Comparison of ENCODE assay signal across 1 cellular context in the genomic region with DNA sequence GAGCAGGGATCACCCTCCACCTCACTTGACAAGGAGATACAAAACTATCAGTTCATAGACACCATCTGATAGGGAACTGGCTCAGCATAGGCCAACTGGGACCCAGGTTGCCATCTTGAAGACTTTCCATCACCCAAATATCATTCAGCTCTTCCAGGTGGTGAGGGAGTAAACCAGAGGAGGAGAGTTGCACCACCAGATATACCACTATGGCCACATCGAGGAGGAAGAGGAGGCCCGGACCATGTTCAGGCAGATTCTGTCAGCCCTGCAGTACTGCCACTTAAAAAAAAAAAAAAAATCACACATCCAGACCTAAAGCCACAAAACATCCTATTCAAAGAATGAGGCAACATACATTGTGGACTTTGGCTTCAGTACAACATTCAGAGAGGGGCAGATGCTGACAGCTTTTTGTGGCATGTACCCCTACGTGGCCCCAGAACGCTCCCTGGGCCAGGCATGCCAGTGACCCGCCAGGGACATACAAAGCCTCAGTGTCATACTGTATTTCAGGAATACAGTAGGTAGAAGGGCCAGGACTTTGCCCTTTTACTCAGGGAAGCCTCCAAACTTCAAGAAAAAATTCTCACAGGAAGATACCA.
TF ChIP-seq lines count a peak whose summit lies in the region.

No MANE protein-coding gene starts in this region.

TF ChIP-seq in HepG2, 621 proteins besides CTCF, POLR2A, EP300 and RAD21 (continued from another document and continues in another):
- TF ChIP-seq, protein P1, sequence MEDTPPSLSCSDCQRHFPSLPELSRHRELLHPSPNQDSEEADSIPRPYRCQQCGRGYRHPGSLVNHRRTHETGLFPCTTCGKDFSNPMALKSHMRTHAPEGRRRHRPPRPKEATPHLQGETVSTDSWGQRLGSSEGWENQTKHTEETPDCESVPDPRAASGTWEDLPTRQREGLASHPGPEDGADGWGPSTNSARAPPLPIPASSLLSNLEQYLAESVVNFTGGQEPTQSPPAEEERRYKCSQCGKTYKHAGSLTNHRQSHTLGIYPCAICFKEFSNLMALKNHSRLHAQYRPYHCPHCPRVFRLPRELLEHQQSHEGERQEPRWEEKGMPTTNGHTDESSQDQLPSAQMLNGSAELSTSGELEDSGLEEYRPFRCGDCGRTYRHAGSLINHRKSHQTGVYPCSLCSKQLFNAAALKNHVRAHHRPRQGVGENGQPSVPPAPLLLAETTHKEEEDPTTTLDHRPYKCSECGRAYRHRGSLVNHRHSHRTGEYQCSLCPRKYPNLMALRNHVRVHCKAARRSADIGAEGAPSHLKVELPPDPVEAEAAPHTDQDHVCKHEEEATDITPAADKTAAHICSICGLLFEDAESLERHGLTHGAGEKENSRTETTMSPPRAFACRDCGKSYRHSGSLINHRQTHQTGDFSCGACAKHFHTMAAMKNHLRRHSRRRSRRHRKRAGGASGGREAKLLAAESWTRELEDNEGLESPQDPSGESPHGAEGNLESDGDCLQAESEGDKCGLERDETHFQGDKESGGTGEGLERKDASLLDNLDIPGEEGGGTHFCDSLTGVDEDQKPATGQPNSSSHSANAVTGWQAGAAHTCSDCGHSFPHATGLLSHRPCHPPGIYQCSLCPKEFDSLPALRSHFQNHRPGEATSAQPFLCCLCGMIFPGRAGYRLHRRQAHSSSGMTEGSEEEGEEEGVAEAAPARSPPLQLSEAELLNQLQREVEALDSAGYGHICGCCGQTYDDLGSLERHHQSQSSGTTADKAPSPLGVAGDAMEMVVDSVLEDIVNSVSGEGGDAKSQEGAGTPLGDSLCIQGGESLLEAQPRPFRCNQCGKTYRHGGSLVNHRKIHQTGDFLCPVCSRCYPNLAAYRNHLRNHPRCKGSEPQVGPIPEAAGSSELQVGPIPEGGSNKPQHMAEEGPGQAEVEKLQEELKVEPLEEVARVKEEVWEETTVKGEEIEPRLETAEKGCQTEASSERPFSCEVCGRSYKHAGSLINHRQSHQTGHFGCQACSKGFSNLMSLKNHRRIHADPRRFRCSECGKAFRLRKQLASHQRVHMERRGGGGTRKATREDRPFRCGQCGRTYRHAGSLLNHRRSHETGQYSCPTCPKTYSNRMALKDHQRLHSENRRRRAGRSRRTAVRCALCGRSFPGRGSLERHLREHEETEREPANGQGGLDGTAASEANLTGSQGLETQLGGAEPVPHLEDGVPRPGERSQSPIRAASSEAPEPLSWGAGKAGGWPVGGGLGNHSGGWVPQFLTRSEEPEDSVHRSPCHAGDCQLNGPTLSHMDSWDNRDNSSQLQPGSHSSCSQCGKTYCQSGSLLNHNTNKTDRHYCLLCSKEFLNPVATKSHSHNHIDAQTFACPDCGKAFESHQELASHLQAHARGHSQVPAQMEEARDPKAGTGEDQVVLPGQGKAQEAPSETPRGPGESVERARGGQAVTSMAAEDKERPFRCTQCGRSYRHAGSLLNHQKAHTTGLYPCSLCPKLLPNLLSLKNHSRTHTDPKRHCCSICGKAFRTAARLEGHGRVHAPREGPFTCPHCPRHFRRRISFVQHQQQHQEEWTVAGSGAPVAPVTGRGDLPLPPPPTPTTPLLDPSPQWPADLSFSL (CRISPR knock-in tag; IDR thresholded peaks at IDR 0.05), result no peak
- TF ChIP-seq ZNF343 (CRISPR knock-in tag; IDR thresholded peaks at IDR 0.05) (no peak), ZBTB20 (CRISPR knock-in tag; IDR thresholded peaks at IDR 0.05; ENCODE audit: borderline replicate concordance, low read depth) (no peak), KMT2A (CRISPR knock-in tag; IDR thresholded peaks at IDR 0.05) (no peak), ZBTB3 (CRISPR knock-in tag; IDR thresholded peaks at IDR 0.05; ENCODE audit: borderline replicate concordance, low read depth) (no peak), TARDBP (CRISPR knock-in tag; IDR thresholded peaks at IDR 0.05) (0 out of 2 replicates have a peak, but pooled peaks have one; percentile 17), ZNF878 (CRISPR knock-in tag; IDR thresholded peaks at IDR 0.05) (no peak), NR2F2 (IDR thresholded peaks at IDR 0.05; ENCODE audit: borderline replicate concordance, low read depth) (no peak), ISX (CRISPR knock-in tag; conservative IDR thresholded peaks at IDR 0.05) (no peak), GFI1 (CRISPR knock-in tag; IDR thresholded peaks at IDR 0.05; ENCODE audit: borderline replicate concordance) (no peak; the same call in 1 of the 2 replicates), SOX6 (IDR thresholded peaks at IDR 0.05) (no peak), SOX6 (CRISPR knock-in tag; IDR thresholded peaks at IDR 0.05) (peak; percentile 73), REXO4 (CRISPR knock-in tag; IDR thresholded peaks at IDR 0.05; ENCODE audit: borderline replicate concordance) (no peak), THYN1 (CRISPR knock-in tag; IDR thresholded peaks at IDR 0.05; ENCODE audit: borderline replicate concordance, low read depth) (no peak), ZNF143 (CRISPR knock-in tag; IDR thresholded peaks at IDR 0.05) (no peak), ZMAT3 (CRISPR knock-in tag; conservative IDR thresholded peaks at IDR 0.05) (no peak), RARG (CRISPR knock-in tag; IDR thresholded peaks at IDR 0.05; ENCODE audit: low read depth) (no peak), MAFF (IDR thresholded peaks at IDR 0.05; ENCODE audit: low read depth, low read length) (no peak), KAT7 (CRISPR knock-in tag; IDR thresholded peaks at IDR 0.05; ENCODE audit: borderline replicate concordance) (no peak), ZNF547 (CRISPR knock-in tag; IDR thresholded peaks at IDR 0.05) (no peak), ZNF224 (CRISPR knock-in tag; IDR thresholded peaks at IDR 0.05) (no peak), ZNF589 (CRISPR knock-in tag; conservative IDR thresholded peaks at IDR 0.05) (no peak), ZBTB8A (CRISPR knock-in tag; IDR thresholded peaks at IDR 0.05; ENCODE audit: borderline replicate concordance, low read depth) (no peak), ZNF292 (CRISPR knock-in tag; IDR thresholded peaks at IDR 0.05; ENCODE audit: borderline replicate concordance, low read depth) (no peak), NKX3-1 (CRISPR knock-in tag; IDR thresholded peaks at IDR 0.05) (no peak), TAF15 (IDR thresholded peaks at IDR 0.05; ENCODE audit: low read depth, low read length, poor library complexity, severe bottlenecking) (no peak), RFXAP (CRISPR knock-in tag; IDR thresholded peaks at IDR 0.05; ENCODE audit: borderline replicate concordance) (0 out of 2 replicates have a peak, but pooled peaks have one; percentile 40), ZNF441 (CRISPR knock-in tag; IDR thresholded peaks at IDR 0.05; ENCODE audit: borderline replicate concordance) (no peak), ZMYM2 (CRISPR knock-in tag; IDR thresholded peaks at IDR 0.05) (no peak)
- TF ChIP-seq, protein P2, sequence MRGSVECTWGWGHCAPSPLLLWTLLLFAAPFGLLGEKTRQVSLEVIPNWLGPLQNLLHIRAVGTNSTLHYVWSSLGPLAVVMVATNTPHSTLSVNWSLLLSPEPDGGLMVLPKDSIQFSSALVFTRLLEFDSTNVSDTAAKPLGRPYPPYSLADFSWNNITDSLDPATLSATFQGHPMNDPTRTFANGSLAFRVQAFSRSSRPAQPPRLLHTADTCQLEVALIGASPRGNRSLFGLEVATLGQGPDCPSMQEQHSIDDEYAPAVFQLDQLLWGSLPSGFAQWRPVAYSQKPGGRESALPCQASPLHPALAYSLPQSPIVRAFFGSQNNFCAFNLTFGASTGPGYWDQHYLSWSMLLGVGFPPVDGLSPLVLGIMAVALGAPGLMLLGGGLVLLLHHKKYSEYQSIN (CRISPR knock-in tag; IDR thresholded peaks at IDR 0.05; ENCODE audit: borderline replicate concordance), result no peak
- TF ChIP-seq, protein P3, sequence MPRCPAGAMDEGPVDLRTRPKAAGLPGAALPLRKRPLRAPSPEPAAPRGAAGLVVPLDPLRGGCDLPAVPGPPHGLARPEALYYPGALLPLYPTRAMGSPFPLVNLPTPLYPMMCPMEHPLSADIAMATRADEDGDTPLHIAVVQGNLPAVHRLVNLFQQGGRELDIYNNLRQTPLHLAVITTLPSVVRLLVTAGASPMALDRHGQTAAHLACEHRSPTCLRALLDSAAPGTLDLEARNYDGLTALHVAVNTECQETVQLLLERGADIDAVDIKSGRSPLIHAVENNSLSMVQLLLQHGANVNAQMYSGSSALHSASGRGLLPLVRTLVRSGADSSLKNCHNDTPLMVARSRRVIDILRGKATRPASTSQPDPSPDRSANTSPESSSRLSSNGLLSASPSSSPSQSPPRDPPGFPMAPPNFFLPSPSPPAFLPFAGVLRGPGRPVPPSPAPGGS (CRISPR knock-in tag; IDR thresholded peaks at IDR 0.05), result no peak
- TF ChIP-seq, protein P4, sequence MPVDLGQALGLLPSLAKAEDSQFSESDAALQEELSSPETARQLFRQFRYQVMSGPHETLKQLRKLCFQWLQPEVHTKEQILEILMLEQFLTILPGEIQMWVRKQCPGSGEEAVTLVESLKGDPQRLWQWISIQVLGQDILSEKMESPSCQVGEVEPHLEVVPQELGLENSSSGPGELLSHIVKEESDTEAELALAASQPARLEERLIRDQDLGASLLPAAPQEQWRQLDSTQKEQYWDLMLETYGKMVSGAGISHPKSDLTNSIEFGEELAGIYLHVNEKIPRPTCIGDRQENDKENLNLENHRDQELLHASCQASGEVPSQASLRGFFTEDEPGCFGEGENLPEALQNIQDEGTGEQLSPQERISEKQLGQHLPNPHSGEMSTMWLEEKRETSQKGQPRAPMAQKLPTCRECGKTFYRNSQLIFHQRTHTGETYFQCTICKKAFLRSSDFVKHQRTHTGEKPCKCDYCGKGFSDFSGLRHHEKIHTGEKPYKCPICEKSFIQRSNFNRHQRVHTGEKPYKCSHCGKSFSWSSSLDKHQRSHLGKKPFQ (CRISPR knock-in tag; IDR thresholded peaks at IDR 0.05; ENCODE audit: insufficient replicate concordance), result no peak
- TF ChIP-seq, protein P5, sequence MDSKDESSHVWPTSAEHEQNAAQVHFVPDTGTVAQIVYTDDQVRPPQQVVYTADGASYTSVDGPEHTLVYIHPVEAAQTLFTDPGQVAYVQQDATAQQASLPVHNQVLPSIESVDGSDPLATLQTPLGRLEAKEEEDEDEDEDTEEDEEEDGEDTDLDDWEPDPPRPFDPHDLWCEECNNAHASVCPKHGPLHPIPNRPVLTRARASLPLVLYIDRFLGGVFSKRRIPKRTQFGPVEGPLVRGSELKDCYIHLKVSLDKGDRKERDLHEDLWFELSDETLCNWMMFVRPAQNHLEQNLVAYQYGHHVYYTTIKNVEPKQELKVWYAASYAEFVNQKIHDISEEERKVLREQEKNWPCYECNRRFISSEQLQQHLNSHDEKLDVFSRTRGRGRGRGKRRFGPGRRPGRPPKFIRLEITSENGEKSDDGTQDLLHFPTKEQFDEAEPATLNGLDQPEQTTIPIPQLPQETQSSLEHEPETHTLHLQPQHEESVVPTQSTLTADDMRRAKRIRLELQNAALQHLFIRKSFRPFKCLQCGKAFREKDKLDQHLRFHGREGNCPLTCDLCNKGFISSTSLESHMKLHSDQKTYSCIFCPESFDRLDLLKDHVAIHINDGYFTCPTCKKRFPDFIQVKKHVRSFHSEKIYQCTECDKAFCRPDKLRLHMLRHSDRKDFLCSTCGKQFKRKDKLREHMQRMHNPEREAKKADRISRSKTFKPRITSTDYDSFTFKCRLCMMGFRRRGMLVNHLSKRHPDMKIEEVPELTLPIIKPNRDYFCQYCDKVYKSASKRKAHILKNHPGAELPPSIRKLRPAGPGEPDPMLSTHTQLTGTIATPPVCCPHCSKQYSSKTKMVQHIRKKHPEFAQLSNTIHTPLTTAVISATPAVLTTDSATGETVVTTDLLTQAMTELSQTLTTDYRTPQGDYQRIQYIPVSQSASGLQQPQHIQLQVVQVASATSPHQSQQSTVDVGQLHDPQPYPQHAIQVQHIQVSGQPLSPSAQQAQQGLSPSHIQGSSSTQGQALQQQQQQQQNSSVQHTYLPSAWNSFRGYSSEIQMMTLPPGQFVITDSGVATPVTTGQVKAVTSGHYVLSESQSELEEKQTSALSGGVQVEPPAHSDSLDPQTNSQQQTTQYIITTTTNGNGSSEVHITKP (CRISPR knock-in tag; IDR thresholded peaks at IDR 0.05; ENCODE audit: low read depth), result peak; percentile 47; the same call in 1 of the 2 replicates
- TF ChIP-seq, protein P6, sequence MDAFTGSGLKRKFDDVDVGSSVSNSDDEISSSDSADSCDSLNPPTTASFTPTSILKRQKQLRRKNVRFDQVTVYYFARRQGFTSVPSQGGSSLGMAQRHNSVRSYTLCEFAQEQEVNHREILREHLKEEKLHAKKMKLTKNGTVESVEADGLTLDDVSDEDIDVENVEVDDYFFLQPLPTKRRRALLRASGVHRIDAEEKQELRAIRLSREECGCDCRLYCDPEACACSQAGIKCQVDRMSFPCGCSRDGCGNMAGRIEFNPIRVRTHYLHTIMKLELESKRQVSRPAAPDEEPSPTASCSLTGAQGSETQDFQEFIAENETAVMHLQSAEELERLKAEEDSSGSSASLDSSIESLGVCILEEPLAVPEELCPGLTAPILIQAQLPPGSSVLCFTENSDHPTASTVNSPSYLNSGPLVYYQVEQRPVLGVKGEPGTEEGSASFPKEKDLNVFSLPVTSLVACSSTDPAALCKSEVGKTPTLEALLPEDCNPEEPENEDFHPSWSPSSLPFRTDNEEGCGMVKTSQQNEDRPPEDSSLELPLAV (CRISPR knock-in tag; conservative IDR thresholded peaks at IDR 0.05; ENCODE audit: low read depth), result no peak
- TF ChIP-seq, protein P7, sequence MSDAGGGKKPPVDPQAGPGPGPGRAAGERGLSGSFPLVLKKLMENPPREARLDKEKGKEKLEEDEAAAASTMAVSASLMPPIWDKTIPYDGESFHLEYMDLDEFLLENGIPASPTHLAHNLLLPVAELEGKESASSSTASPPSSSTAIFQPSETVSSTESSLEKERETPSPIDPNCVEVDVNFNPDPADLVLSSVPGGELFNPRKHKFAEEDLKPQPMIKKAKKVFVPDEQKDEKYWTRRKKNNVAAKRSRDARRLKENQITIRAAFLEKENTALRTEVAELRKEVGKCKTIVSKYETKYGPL (CRISPR knock-in tag; IDR thresholded peaks at IDR 0.05), result no peak
- TF ChIP-seq, protein P8, sequence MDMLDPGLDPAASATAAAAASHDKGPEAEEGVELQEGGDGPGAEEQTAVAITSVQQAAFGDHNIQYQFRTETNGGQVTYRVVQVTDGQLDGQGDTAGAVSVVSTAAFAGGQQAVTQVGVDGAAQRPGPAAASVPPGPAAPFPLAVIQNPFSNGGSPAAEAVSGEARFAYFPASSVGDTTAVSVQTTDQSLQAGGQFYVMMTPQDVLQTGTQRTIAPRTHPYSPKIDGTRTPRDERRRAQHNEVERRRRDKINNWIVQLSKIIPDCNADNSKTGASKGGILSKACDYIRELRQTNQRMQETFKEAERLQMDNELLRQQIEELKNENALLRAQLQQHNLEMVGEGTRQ (IDR thresholded peaks at IDR 0.05; ENCODE audit: low read depth, low read length), result no peak
- TF ChIP-seq, protein P8 (CRISPR knock-in tag; IDR thresholded peaks at IDR 0.05; ENCODE audit: borderline replicate concordance), result no peak
